Comparison of ENCODE assay signal across 8 cellular contexts in the genomic region with DNA sequence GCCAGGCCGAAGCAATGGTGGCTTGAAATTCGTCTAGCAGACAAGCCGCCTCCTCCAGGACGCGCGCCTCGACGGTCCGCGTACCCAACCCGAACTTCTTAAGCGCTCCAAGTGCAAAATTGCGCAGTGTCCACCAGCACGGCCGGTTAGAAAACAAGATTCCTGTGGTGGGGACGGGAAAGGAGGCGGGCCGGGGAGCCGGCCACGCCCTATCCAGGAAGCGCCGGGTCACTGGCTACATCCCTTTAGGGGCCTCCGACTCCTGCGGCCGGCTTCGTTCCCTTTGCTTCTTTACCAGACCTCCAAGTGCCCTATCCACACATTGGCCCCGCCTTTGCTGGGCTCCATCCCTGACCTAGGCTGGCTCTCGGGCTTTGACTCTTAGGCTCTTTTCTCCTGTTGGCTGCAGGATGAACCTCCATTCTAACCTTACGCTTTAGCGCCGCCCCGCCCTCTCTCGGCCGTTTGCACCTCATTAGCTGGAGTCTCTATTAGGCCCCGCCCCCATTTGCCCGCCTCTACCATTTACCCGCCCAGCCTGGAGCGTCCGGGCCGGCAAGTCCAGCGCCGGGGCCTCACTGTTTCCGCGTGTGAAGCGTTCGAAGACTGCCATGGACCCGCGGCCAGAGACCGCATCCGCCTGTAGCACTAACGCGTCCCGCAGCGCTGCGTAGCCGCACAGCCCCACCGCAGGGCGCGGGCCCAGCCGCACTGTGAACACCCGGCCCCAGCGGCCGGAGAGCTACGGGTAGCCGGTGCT. TPM values are rescaled to one million over a fixed set of nuclear protein-coding genes. Genes with fewer than 3 reads are reported as not detected.
DNase-seq lines count a peak whose midpoint lies in the region; ATAC-seq and TF ChIP-seq lines count a peak whose summit lies in the region.
"Not testable (repeated sequence)": the region's sequence is repeated elsewhere in the genome, so short reads cannot be mapped to it uniquely, and the experiment has no call there.

No MANE protein-coding gene starts in this region.

- not testable (repeated sequence) for H3K27me3 ChIP-seq in duodenal mucosa (ENCODE audit: control insufficient read depth in 1 of 2, insufficient read depth in 2 of 2, low read length in 2 of 2)

- not testable (repeated sequence) for H3K27ac ChIP-seq in duodenal mucosa (ENCODE audit: low read depth, low read length)

- ATAC-seq in GM18907 (IDR thresholded peaks at IDR 0.05; ENCODE audit: unreplicated experiment) = peak; percentile 57
- peak; percentile 56 for ATAC-seq in HG03159 (IDR thresholded peaks at IDR 0.05; ENCODE audit: unreplicated experiment)

- intact Hi-C loops in posterior vena cava (cut with DNase I) = loop anchor here in 1 of 2 donors (5.0 kb wide), 1 partner anchor 149 kb away; no protein-coding TSS in a partner anchor

- not testable (repeated sequence) for DNase-seq in AG04449 (ENCODE audit: low read depth, low spot score)
- DNase-seq in NOMO-1 treated with dmso at 0.1 percent for 144 hours (lab: John Stamatoyannopoulos, UW; ENCODE audit: unreplicated experiment) = peak; percentile 63
- DNase-seq in activated CD8-positive, alpha-beta memory T cell treated with anti-CD3 and anti-CD28 coated beads, Interleukin-2, amount 50 U/mL, for 48 hours = peak; percentile 76
- DNase-seq in iPS-NIHi7 (ENCODE audit: extremely low spot score) = peak; percentile 28
- peak; percentile 96 for DNase-seq in posterior vena cava (ENCODE audit: low spot score)

- H3K9ac ChIP-seq in duodenal mucosa (ENCODE audit: low read depth in 1 of 2, low read length in 2 of 2) = peak overlapping the region; percentile 18 to 48

- POLR2A ChIA-PET in AG04449 (lab: Yijun Ruan, JAX) = not testable (repeated sequence)

- H3K4me3 ChIP-seq in AG04449 (ENCODE audit: low read depth, low read length) (peak overlapping the region; percentile 53), duodenal mucosa (ENCODE audit: low read depth in 1 of 2, low read length in 2 of 2) (peak overlapping the region; percentile 47 to 73)

- H3K4me1 ChIP-seq in duodenal mucosa (ENCODE audit: control insufficient read depth in 1 of 2, insufficient read depth in 2 of 2, low read length in 2 of 2) = peaks cover 18 to 41% of the 10 kb centered on the region in 2 donors

- not testable (repeated sequence) for TF ChIP-seq CTCF in AG04449 (IDR thresholded peaks at IDR 0.05; ENCODE audit: insufficient read depth, low read length, missing control alignments)

- H3K36me3 ChIP-seq in duodenal mucosa (ENCODE audit: control insufficient read depth in 1 of 2, insufficient read depth in 2 of 2, low read length in 2 of 2) = peaks cover 13 to 24% of the 10 kb centered on the region in 2 donors

- H3K9me3 ChIP-seq in duodenal mucosa (ENCODE audit: control insufficient read depth in 1 of 2, low read length in 2 of 2) = not testable (repeated sequence)

- CTCF ChIA-PET in AG04449 (lab: Yijun Ruan, JAX) = interaction anchor here (1.0 to 1.2 kb wide), 2 partner anchors 10 to 149 kb away, joined by 4 to 8 read pairs; no protein-coding TSS in a partner anchor

RNA-seq across cellular contexts. Expression of a gene that starts 11.8 kb away (rescaled TPM):
- 10 to 100 TPM; 76.3 to 89.0 TPM for total RNA-seq in posterior vena cava

RNA-seq across cellular contexts. Expression of a gene that starts 32.8 kb away (rescaled TPM):
- 10 to 100 TPM; 20.5 to 24.5 TPM for total RNA-seq in posterior vena cava

RNA-seq across cellular contexts. Expression of a gene that starts 35.5 kb away (rescaled TPM):
- total RNA-seq in posterior vena cava = 1 to 10 TPM in 1 of 2 donors, not detected in 1; 1.6 TPM

RNA-seq across cellular contexts. Expression of a gene that starts 39.4 kb away (rescaled TPM):
- total RNA-seq in posterior vena cava = not detected

RNA-seq across cellular contexts. Expression of a gene that starts 59.8 kb away (rescaled TPM):
- 10 to 100 TPM; 37.1 to 46.1 TPM for total RNA-seq in posterior vena cava
